Comparison of ENCODE assay signal across 1 cellular context in the genomic region with DNA sequence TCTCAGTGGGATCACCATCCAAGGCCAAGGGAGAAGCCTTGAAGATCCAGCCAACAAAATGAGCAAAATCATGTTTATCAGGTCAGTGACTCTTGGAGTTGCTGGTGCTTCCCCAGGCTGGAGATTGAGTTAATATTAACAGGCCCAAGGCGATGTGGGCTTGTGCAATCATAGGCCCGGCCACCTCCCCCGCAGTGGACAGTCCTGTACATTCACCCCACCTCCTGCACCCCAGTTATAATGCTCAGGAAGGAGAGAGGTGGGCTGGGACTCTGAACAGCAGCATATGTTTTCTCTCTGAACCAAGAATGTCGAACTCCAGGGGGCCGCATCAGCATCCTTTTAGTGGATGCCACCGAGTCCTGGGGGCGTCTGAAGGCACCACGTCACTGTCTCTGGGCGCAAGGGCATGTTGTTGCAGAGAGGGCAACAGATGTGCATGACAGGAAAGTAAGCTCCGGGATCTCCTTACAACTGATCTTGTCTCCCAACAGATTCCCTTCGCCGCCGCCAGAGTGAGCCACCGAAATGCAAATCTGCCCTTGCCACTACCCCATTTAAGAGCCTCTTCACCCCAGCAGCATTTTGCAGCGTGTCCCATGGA.
TF ChIP-seq lines count a peak whose summit lies in the region.

No MANE protein-coding gene starts in this region.

TF ChIP-seq in HepG2, 621 proteins besides CTCF, POLR2A, EP300 and RAD21 (continued from another document and continues in another):
- TF ChIP-seq ZNF687 (CRISPR knock-in tag; IDR thresholded peaks at IDR 0.05) = peak; percentile 89
- TF ChIP-seq ZNF124 (CRISPR knock-in tag; IDR thresholded peaks at IDR 0.05) = peak; percentile 54; the same call in 1 of the 2 replicates
- no peak for TF ChIP-seq SNAPC5 (CRISPR knock-in tag; IDR thresholded peaks at IDR 0.05; ENCODE audit: borderline replicate concordance)
- no peak for TF ChIP-seq ZFP41 (CRISPR knock-in tag; IDR thresholded peaks at IDR 0.05; ENCODE audit: borderline replicate concordance)
- 0 out of 2 replicates have a peak, but pooled peaks have one; percentile 33 for TF ChIP-seq ATF7-NPFF (CRISPR knock-in tag; IDR thresholded peaks at IDR 0.05; ENCODE audit: low read depth)
- no peak for TF ChIP-seq NR3C1 (CRISPR knock-in tag; IDR thresholded peaks at IDR 0.05)
- TF ChIP-seq REXO4 (CRISPR knock-in tag; IDR thresholded peaks at IDR 0.05; ENCODE audit: borderline replicate concordance) = no peak
- peak; percentile 32; the same call in 1 of the 2 replicates for TF ChIP-seq PRDM10 (CRISPR knock-in tag; IDR thresholded peaks at IDR 0.05; ENCODE audit: low read depth)
- peak; percentile 68 for TF ChIP-seq RARA (CRISPR knock-in tag; IDR thresholded peaks at IDR 0.05)
- no peak for TF ChIP-seq KLF6 (CRISPR knock-in tag; IDR thresholded peaks at IDR 0.05)
- no peak for TF ChIP-seq ZHX1 (CRISPR knock-in tag; IDR thresholded peaks at IDR 0.05; ENCODE audit: low read depth)
- TF ChIP-seq, protein P1, sequence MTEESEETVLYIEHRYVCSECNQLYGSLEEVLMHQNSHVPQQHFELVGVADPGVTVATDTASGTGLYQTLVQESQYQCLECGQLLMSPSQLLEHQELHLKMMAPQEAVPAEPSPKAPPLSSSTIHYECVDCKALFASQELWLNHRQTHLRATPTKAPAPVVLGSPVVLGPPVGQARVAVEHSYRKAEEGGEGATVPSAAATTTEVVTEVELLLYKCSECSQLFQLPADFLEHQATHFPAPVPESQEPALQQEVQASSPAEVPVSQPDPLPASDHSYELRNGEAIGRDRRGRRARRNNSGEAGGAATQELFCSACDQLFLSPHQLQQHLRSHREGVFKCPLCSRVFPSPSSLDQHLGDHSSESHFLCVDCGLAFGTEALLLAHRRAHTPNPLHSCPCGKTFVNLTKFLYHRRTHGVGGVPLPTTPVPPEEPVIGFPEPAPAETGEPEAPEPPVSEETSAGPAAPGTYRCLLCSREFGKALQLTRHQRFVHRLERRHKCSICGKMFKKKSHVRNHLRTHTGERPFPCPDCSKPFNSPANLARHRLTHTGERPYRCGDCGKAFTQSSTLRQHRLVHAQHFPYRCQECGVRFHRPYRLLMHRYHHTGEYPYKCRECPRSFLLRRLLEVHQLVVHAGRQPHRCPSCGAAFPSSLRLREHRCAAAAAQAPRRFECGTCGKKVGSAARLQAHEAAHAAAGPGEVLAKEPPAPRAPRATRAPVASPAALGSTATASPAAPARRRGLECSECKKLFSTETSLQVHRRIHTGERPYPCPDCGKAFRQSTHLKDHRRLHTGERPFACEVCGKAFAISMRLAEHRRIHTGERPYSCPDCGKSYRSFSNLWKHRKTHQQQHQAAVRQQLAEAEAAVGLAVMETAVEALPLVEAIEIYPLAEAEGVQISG (CRISPR knock-in tag; IDR thresholded peaks at IDR 0.05) = peak; percentile 59; the same call in 1 of the 2 replicates
- TF ChIP-seq, protein P2, sequence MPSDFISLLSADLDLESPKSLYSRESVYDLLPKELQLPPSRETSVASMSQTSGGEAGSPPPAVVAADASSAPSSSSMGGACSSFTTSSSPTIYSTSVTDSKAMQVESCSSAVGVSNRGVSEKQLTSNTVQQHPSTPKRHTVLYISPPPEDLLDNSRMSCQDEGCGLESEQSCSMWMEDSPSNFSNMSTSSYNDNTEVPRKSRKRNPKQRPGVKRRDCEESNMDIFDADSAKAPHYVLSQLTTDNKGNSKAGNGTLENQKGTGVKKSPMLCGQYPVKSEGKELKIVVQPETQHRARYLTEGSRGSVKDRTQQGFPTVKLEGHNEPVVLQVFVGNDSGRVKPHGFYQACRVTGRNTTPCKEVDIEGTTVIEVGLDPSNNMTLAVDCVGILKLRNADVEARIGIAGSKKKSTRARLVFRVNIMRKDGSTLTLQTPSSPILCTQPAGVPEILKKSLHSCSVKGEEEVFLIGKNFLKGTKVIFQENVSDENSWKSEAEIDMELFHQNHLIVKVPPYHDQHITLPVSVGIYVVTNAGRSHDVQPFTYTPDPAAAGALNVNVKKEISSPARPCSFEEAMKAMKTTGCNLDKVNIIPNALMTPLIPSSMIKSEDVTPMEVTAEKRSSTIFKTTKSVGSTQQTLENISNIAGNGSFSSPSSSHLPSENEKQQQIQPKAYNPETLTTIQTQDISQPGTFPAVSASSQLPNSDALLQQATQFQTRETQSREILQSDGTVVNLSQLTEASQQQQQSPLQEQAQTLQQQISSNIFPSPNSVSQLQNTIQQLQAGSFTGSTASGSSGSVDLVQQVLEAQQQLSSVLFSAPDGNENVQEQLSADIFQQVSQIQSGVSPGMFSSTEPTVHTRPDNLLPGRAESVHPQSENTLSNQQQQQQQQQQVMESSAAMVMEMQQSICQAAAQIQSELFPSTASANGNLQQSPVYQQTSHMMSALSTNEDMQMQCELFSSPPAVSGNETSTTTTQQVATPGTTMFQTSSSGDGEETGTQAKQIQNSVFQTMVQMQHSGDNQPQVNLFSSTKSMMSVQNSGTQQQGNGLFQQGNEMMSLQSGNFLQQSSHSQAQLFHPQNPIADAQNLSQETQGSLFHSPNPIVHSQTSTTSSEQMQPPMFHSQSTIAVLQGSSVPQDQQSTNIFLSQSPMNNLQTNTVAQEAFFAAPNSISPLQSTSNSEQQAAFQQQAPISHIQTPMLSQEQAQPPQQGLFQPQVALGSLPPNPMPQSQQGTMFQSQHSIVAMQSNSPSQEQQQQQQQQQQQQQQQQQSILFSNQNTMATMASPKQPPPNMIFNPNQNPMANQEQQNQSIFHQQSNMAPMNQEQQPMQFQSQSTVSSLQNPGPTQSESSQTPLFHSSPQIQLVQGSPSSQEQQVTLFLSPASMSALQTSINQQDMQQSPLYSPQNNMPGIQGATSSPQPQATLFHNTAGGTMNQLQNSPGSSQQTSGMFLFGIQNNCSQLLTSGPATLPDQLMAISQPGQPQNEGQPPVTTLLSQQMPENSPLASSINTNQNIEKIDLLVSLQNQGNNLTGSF (CRISPR knock-in tag; IDR thresholded peaks at IDR 0.05) = no peak
- TF ChIP-seq, protein P3, sequence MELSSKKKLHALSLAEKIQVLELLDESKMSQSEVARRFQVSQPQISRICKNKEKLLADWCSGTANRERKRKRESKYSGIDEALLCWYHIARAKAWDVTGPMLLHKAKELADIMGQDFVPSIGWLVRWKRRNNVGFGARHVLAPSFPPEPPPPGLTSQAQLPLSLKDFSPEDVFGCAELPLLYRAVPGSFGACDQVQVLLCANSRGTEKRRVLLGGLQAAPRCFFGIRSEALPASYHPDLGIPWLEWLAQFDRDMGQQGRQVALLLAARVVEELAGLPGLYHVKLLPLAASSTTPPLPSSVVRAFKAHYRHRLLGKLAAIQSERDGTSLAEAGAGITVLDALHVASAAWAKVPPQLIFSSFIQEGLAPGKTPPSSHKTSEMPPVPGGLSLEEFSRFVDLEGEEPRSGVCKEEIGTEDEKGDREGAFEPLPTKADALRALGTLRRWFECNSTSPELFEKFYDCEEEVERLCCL (CRISPR knock-in tag; IDR thresholded peaks at IDR 0.05; ENCODE audit: borderline replicate concordance) = no peak
- TF ChIP-seq NBN (conservative IDR thresholded peaks at IDR 0.05) = no peak
- TF ChIP-seq THAP8 (CRISPR knock-in tag; IDR thresholded peaks at IDR 0.05; ENCODE audit: borderline replicate concordance) = no peak
- peak; percentile 37; the same call in 1 of the 2 replicates for TF ChIP-seq ZSCAN21 (CRISPR knock-in tag; IDR thresholded peaks at IDR 0.05; ENCODE audit: borderline replicate concordance)
- TF ChIP-seq KLF11 (CRISPR knock-in tag; IDR thresholded peaks at IDR 0.05) = no peak
- TF ChIP-seq ZNF580 (CRISPR knock-in tag; IDR thresholded peaks at IDR 0.05; ENCODE audit: borderline replicate concordance, low read depth) = peak; percentile 26; the same call in 1 of the 2 replicates
- TF ChIP-seq, protein P4, sequence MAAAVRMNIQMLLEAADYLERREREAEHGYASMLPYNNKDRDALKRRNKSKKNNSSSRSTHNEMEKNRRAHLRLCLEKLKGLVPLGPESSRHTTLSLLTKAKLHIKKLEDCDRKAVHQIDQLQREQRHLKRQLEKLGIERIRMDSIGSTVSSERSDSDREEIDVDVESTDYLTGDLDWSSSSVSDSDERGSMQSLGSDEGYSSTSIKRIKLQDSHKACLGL (CRISPR knock-in tag; IDR thresholded peaks at IDR 0.05) = no peak
- no peak for TF ChIP-seq ZFP37 (CRISPR knock-in tag; IDR thresholded peaks at IDR 0.05; ENCODE audit: borderline replicate concordance)
- TF ChIP-seq KAT2B (IDR thresholded peaks at IDR 0.05; ENCODE audit: borderline replicate concordance, low read depth, low read length) = no peak
- 0 out of 2 replicates have a peak, but pooled peaks have one; percentile 60 for TF ChIP-seq NAIF1 (CRISPR knock-in tag; IDR thresholded peaks at IDR 0.05; ENCODE audit: borderline replicate concordance)
- peak; percentile 82 for TF ChIP-seq PITX1 (CRISPR knock-in tag; IDR thresholded peaks at IDR 0.05)
- TF ChIP-seq POGZ (CRISPR knock-in tag; IDR thresholded peaks at IDR 0.05) = peak; percentile 71
- no peak for TF ChIP-seq ZNF776 (CRISPR knock-in tag; IDR thresholded peaks at IDR 0.05)
